Comparison of ENCODE assay signal across 26 cellular contexts in the genomic region with DNA sequence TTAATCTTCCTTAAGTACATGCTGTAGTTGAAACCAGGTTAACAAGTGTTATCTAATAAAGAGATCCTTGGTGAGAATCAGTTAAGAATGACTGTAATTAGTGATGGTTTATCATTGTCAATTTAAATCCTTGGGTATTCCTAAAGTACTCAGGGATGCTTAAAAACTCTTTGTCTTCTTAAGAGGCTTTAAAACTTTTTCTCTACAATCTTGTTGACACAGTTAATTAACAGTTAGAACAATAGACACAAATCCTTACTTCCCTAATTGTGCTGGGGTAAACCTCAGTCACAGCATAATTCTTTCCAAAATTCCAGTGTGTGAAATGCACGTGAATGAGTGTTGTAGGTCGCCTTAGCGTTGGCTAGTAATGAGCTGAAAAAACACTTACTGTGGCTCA.
"Had no signal": no experiment of that assay in that cellular context is flagged by ENCODE, and none has a peak within 500 bp of the region (broad histone marks: within the 10 kb centered on the region; RNA-seq: fewer than 3 reads in every experiment).

No MANE protein-coding gene starts in this region.

- H3K36me3 ChIP-seq: Peyer's patch had no signal

- DNase-seq: activated CD4-positive, alpha-beta T cell treated with anti-CD3 and anti-CD28 coated beads, Interleukin-2, amount 10 ng/mL, durations not matched to agents 7 days and 5 days; activated CD4-positive, alpha-beta T cell treated with anti-CD3 and anti-CD28 coated beads, Interleukin-2, amount 50 U/mL, for 48 hours; activated CD8-positive, alpha-beta T cell treated with anti-CD3 and anti-CD28 coated beads, Interleukin-2, amount 10 ng/mL, durations not matched to agents 7 days and 5 days; activated naive CD4-positive, alpha-beta T cell treated with anti-CD3 and anti-CD28 coated beads, Interleukin-2, amount 10 ng/mL, durations not matched to agents 7 days and 5 days; activated naive CD8-positive, alpha-beta T cell treated with anti-CD3 and anti-CD28 coated beads, Interleukin-2, amount 50 U/mL, for 24 hours; activated T-cell treated with anti-CD3 and anti-CD28 coated beads, Interleukin-2, amount 50 U/mL, for 24 hours; cerebellar nuclear complex; KG1; MM.1S; NCI-H1092; NCI-H146; NCI-H187; NCI-H2029 treated with DMSO at 0.1 percent for 48 hours; NCI-H2107; NCI-H2171; NCI-H2227 treated with DMSO at 0.1 percent for 48 hours; NCI-H446; NCI-H510A treated with DMSO at 0.1 percent for 48 hours; NCI-H69; NK-92 treated with Interleukin-12 subunit alpha and Interleukin-12 subunit beta, amount 100 ng/mL, for 24 hours; PC-3; T1000 had no signal

- H3K27ac ChIP-seq: RWPE1 had no signal

- H3K4me3 ChIP-seq: Peyer's patch had no signal

- H3K27ac Mint-ChIP-seq: activated CD4-positive, alpha-beta T cell treated with anti-CD3 and anti-CD28 coated beads, Interleukin-2, amount 10 ng/mL, durations not matched to agents 7 days and 5 days; activated CD8-positive, alpha-beta T cell treated with anti-CD3 and anti-CD28 coated beads, Interleukin-2, amount 10 ng/mL, durations not matched to agents 7 days and 5 days; activated naive CD4-positive, alpha-beta T cell treated with anti-CD3 and anti-CD28 coated beads, Interleukin-2, amount 10 ng/mL, durations not matched to agents 7 days and 5 days; activated naive CD8-positive, alpha-beta T cell; activated naive CD8-positive, alpha-beta T cell treated with anti-CD3 and anti-CD28 coated beads, Interleukin-2, amount 50 U/mL, for 24 hours; activated T-cell treated with anti-CD3 and anti-CD28 coated beads, Interleukin-2, amount 50 U/mL, for 24 hours; brain had no signal

- H3K27me3 Mint-ChIP-seq: brain had no signal

- H3K27me3 ChIP-seq: Peyer's patch had no signal

- ATAC-seq: activated CD8-positive, alpha-beta T cell treated with anti-CD3 and anti-CD28 coated beads, Interleukin-2, amount 10 ng/mL, durations not matched to agents 7 days and 5 days; activated naive CD8-positive, alpha-beta T cell treated with anti-CD3 and anti-CD28 coated beads, Interleukin-2, amount 50 U/mL, for 24 hours; PC-3 had no signal

- H3K36me3 Mint-ChIP-seq: activated naive CD4-positive, alpha-beta T cell treated with anti-CD3 and anti-CD28 coated beads, Interleukin-2, amount 10 ng/mL, durations not matched to agents 7 days and 5 days; activated naive CD8-positive, alpha-beta T cell had no signal

- H3K9me3 ChIP-seq: Peyer's patch had no signal

- H3K9me3 Mint-ChIP-seq: activated CD4-positive, alpha-beta T cell treated with anti-CD3 and anti-CD28 coated beads, Interleukin-2, amount 10 ng/mL, durations not matched to agents 7 days and 5 days; activated naive CD8-positive, alpha-beta T cell treated with anti-CD3 and anti-CD28 coated beads, Interleukin-2, amount 50 U/mL, for 24 hours; activated T-cell treated with anti-CD3 and anti-CD28 coated beads, Interleukin-2, amount 50 U/mL, for 24 hours had no signal

- H3K4me3 Mint-ChIP-seq: activated CD8-positive, alpha-beta T cell treated with anti-CD3 and anti-CD28 coated beads, Interleukin-2, amount 10 ng/mL, durations not matched to agents 7 days and 5 days; activated naive CD8-positive, alpha-beta T cell treated with anti-CD3 and anti-CD28 coated beads, Interleukin-2, amount 50 U/mL, for 24 hours; brain had no signal

- H3K4me1 Mint-ChIP-seq: brain had no signal

- H3K4me1 ChIP-seq: Peyer's patch had no signal
